ENCODE assay signal across 8 cellular contexts in the genomic region with DNA sequence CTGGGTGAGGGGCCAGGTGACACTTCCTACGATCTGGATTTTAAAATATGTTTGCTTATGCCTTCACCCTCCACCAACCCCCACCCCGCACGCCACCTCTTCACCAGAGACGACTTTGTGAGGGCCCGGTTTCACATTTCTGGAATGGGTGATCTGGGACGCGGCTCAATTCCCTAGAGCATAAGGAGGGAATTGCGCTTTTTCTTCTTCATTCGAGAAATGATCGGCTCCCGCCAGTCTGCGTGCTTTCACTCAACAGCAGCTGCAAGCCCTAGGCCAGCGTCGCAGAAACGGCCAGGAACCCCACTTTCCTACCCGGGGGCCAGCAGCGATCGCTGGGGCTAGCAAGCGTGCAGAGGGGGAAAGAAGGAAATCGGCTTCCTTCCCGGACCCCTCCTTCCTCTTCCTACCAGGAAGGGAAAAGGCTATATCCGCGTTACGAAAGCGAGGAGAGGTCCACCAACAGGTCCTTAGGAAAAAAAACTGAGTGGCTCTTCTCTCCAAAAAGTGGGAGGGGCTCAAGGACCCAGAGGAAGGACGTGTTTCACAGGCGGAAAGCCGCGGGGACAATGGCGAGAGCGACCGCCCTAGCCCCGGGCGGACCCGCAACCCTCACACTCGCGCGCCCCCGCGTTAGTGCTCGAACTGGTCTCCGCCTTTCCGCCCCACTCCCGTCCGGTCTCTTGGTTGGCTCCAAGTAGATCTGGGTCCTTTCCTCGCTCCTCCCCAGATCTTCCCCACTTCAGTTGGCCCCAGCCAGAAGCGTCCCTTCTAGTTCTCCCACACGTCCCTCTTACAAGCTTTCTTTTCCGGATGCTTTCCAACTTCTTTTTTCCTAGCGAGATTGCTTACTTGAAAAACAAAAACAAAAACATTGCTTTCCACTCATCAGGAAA.
DNase-seq lines count a peak whose midpoint lies in the region; ATAC-seq and TF ChIP-seq lines count a peak whose summit lies in the region.

No MANE protein-coding gene starts in this region.

- H3K27me3 ChIP-seq in iPS-20b (ENCODE audit: insufficient read depth, low read length), result peaks cover 29% of the 10 kb centered on the region

- H3K27ac ChIP-seq in iPS-20b (ENCODE audit: low read length), result no peak overlapping the region

- H3K4me3 ChIP-seq in cardiac fibroblast (replicated peaks in 1 of 2; ENCODE audit: low read depth in 2 of 2, low read length in 2 of 2) (peak overlapping the region; percentile 79 to 98), iPS-20b (ENCODE audit: low read length) (peak overlapping the region; percentile 90)

- H3K9ac ChIP-seq in iPS-20b (ENCODE audit: low read depth, low read length), result peak overlapping the region; percentile 88; the same call in 1 of the 2 replicates

- H3K4me1 ChIP-seq in iPS-20b (ENCODE audit: insufficient read depth, low read length), result peaks cover 17% of the 10 kb centered on the region

- no peaks in the 10 kb centered on the region for H3K9me3 ChIP-seq in iPS-20b (ENCODE audit: insufficient read depth, low read depth, low read length)

- ATAC-seq in HG02885 (IDR thresholded peaks at IDR 0.05; ENCODE audit: poor library complexity, unreplicated experiment) (no peak), HG02840 (IDR thresholded peaks at IDR 0.05; ENCODE audit: low FRiP score, unreplicated experiment) (no peak), HG03354 (IDR thresholded peaks at IDR 0.05; ENCODE audit: poor library complexity, severe bottlenecking, unreplicated experiment) (no peak)

- H3K36me3 ChIP-seq in iPS-20b (ENCODE audit: insufficient read depth, low read depth, low read length), result peaks cover 15% of the 10 kb centered on the region

- DNase-seq in GM03348 (ENCODE audit: low spot score) (peak; percentile 83), NCI-H526 treated with DMSO at 0.1 percent for 48 hours (lab: John Stamatoyannopoulos, UW) (peak; percentile 2), cardiac fibroblast (ENCODE audit: low read depth in 2 of 2) (peak; percentile 71 to 93), retina (peak; percentile 90)

- peak; percentile 12 for TF ChIP-seq CTCF in cardiac fibroblast (IDR thresholded peaks at IDR 0.05; ENCODE audit: low read depth, low read length)

Comparison
In these comparisons a context has a peak if more than half of its experiments do, and no peak if none do; other contexts are left out.
1. DNase-seq: peak in every context shown above with its lines; median percentile 90 in retina; 83 in GM03348; 82 in cardiac fibroblast; 2 in NCI-H526 treated with DMSO at 0.1 percent for 48 hours.